18 cellular contexts compared by ENCODE assay signal in genomic region chr4:55884093-55884850, GRCh38.
"Had no signal": no experiment of that assay in that cellular context is flagged by ENCODE, and none has a peak within 500 bp of the region (broad histone marks: within the 10 kb centered on the region; RNA-seq: fewer than 3 reads in every experiment).

No MANE protein-coding gene starts in this region.

- H3K27me3 ChIP-seq: gastroesophageal sphincter, left lung, pancreas, suprapubic skin, upper lobe of right lung had no signal

- H3K9me3 ChIP-seq: gastroesophageal sphincter, left lung, pancreas, suprapubic skin, upper lobe of right lung had no signal

- H3K27ac ChIP-seq: gastroesophageal sphincter, left lung, pancreas, suprapubic skin, upper lobe of right lung, VCaP had no signal

- H3K4me3 Mint-ChIP-seq: activated CD4-positive, alpha-beta T cell treated with anti-CD3 and anti-CD28 coated beads for 36 hours; activated CD8-positive, alpha-beta T cell treated with anti-CD3 and anti-CD28 coated beads for 36 hours; activated naive CD8-positive, alpha-beta T cell treated with anti-CD3 and anti-CD28 coated beads, Interleukin-2, amount 50 U/mL, for 24 hours; activated T-helper 1 cell treated with anti-CD3 and anti-CD28 coated beads, Interleukin-12 subunit alpha, Interleukin-12 subunit beta, Interleukin-2, Interleukin-4 antibody, amounts not matched to agents 30 ng/mL and 10 ng/mL and 1 ng/mL, durations not matched to agents 14 hours and 24 hours and 36 hours; memory B cell; T-helper 2 cell treated with Interferon-gamma antibody and Interleukin-4, amounts not matched to agents 5 μg/mL and 100 μg/mL, for 36 hours had no signal

- ATAC-seq: activated CD4-positive, alpha-beta T cell treated with anti-CD3 and anti-CD28 coated beads for 36 hours; activated CD8-positive, alpha-beta T cell treated with anti-CD3 and anti-CD28 coated beads for 36 hours; activated naive CD8-positive, alpha-beta T cell treated with anti-CD3 and anti-CD28 coated beads, Interleukin-2, amount 50 U/mL, for 24 hours; gastroesophageal sphincter; left lung; pancreas; stimulated activated naive CD8-positive, alpha-beta T cell treated with anti-CD3 and anti-CD28 coated beads, Interleukin-15, Interleukin-2, amounts not matched to agents 100 U/mL and 50 U/mL, for 24 hours; upper lobe of right lung had no signal

- H3K4me3 ChIP-seq: gastroesophageal sphincter, left lung, pancreas, suprapubic skin, upper lobe of right lung had no signal

- DNase-seq: activated CD4-positive, alpha-beta T cell treated with anti-CD3 and anti-CD28 coated beads for 36 hours; activated CD8-positive, alpha-beta memory T cell treated with anti-CD3 and anti-CD28 coated beads, Interleukin-2, amount 50 U/mL, for 48 hours; activated CD8-positive, alpha-beta T cell treated with anti-CD3 and anti-CD28 coated beads for 36 hours; activated naive CD4-positive, alpha-beta T cell; activated naive CD8-positive, alpha-beta T cell treated with anti-CD3 and anti-CD28 coated beads, Interleukin-2, amount 50 U/mL, for 24 hours; effector CD4-positive, alpha-beta T cell; left lung; pancreas; stimulated activated CD4-positive, alpha-beta T cell treated with anti-CD3 and anti-CD28 coated beads, Interleukin-4, amount 100 ng/mL, for 1 hour; stimulated activated CD8-positive, alpha-beta memory T cell treated with anti-CD3 and anti-CD28 coated beads, Interleukin-4, amount 100 ng/mL, for 48 hours; stimulated activated naive CD8-positive, alpha-beta T cell treated with anti-CD3 and anti-CD28 coated beads, Interleukin-15, Interleukin-2, amounts not matched to agents 100 U/mL and 50 U/mL, for 24 hours; upper lobe of right lung had no signal

- H3K4me1 Mint-ChIP-seq: activated naive CD8-positive, alpha-beta T cell treated with anti-CD3 and anti-CD28 coated beads, Interleukin-2, amount 50 U/mL, for 24 hours; memory B cell had no signal

- H3K27ac Mint-ChIP-seq: activated CD4-positive, alpha-beta T cell treated with anti-CD3 and anti-CD28 coated beads for 36 hours; activated CD8-positive, alpha-beta T cell treated with anti-CD3 and anti-CD28 coated beads for 36 hours; activated naive CD8-positive, alpha-beta T cell treated with anti-CD3 and anti-CD28 coated beads, Interleukin-2, amount 50 U/mL, for 24 hours; activated T-helper 1 cell treated with anti-CD3 and anti-CD28 coated beads, Interleukin-12 subunit alpha, Interleukin-12 subunit beta, Interleukin-2, Interleukin-4 antibody, amounts not matched to agents 30 ng/mL and 10 ng/mL and 1 ng/mL, durations not matched to agents 14 hours and 24 hours and 36 hours; memory B cell; T-helper 2 cell treated with Interferon-gamma antibody and Interleukin-4, amounts not matched to agents 5 μg/mL and 100 μg/mL, for 36 hours had no signal

- H3K9me3 Mint-ChIP-seq: activated CD8-positive, alpha-beta T cell treated with anti-CD3 and anti-CD28 coated beads for 36 hours; activated naive CD8-positive, alpha-beta T cell treated with anti-CD3 and anti-CD28 coated beads, Interleukin-2, amount 50 U/mL, for 24 hours; activated T-helper 1 cell treated with anti-CD3 and anti-CD28 coated beads, Interleukin-12 subunit alpha, Interleukin-12 subunit beta, Interleukin-2, Interleukin-4 antibody, amounts not matched to agents 30 ng/mL and 10 ng/mL and 1 ng/mL, durations not matched to agents 14 hours and 24 hours and 36 hours; memory B cell; T-helper 2 cell treated with Interferon-gamma antibody and Interleukin-4, amounts not matched to agents 5 μg/mL and 100 μg/mL, for 36 hours had no signal

- H3K27me3 Mint-ChIP-seq: activated CD4-positive, alpha-beta T cell treated with anti-CD3 and anti-CD28 coated beads for 36 hours; activated CD8-positive, alpha-beta T cell treated with anti-CD3 and anti-CD28 coated beads for 36 hours; activated naive CD8-positive, alpha-beta T cell treated with anti-CD3 and anti-CD28 coated beads, Interleukin-2, amount 50 U/mL, for 24 hours; memory B cell had no signal

- H3K4me1 ChIP-seq: left lung, pancreas, suprapubic skin, upper lobe of right lung had no signal

- H3K36me3 ChIP-seq: pancreas had no signal
